ENCODE assay signal across 1 cellular context in genomic region chr2:24710806-24711205, GRCh38.
TF ChIP-seq lines count a peak whose summit lies in the region.

No MANE protein-coding gene starts in this region.

TF ChIP-seq in HepG2, 621 proteins besides CTCF, POLR2A, EP300 and RAD21 (continued from another document):
- no peak for TF ChIP-seq ZC3H4 (CRISPR knock-in tag; IDR thresholded peaks at IDR 0.05; ENCODE audit: borderline replicate concordance)
- no peak for TF ChIP-seq MED8 (CRISPR knock-in tag; IDR thresholded peaks at IDR 0.05; ENCODE audit: insufficient replicate concordance)
- TF ChIP-seq CENPT (CRISPR knock-in tag; IDR thresholded peaks at IDR 0.05; ENCODE audit: low read depth), result no peak
- TF ChIP-seq ZNF333 (CRISPR knock-in tag; IDR thresholded peaks at IDR 0.05; ENCODE audit: borderline replicate concordance), result no peak
- no peak for TF ChIP-seq SCMH1 (CRISPR knock-in tag; IDR thresholded peaks at IDR 0.05; ENCODE audit: borderline replicate concordance)
- TF ChIP-seq PBX3 (CRISPR knock-in tag; IDR thresholded peaks at IDR 0.05; ENCODE audit: borderline replicate concordance), result no peak
- TF ChIP-seq ZNF101 (CRISPR knock-in tag; IDR thresholded peaks at IDR 0.05; ENCODE audit: borderline replicate concordance, low read depth), result no peak
- TF ChIP-seq IRX3 (CRISPR knock-in tag; IDR thresholded peaks at IDR 0.05; ENCODE audit: borderline replicate concordance, low read depth), result no peak
